ENCODE assay signal across 1 cellular context in the genomic region with DNA sequence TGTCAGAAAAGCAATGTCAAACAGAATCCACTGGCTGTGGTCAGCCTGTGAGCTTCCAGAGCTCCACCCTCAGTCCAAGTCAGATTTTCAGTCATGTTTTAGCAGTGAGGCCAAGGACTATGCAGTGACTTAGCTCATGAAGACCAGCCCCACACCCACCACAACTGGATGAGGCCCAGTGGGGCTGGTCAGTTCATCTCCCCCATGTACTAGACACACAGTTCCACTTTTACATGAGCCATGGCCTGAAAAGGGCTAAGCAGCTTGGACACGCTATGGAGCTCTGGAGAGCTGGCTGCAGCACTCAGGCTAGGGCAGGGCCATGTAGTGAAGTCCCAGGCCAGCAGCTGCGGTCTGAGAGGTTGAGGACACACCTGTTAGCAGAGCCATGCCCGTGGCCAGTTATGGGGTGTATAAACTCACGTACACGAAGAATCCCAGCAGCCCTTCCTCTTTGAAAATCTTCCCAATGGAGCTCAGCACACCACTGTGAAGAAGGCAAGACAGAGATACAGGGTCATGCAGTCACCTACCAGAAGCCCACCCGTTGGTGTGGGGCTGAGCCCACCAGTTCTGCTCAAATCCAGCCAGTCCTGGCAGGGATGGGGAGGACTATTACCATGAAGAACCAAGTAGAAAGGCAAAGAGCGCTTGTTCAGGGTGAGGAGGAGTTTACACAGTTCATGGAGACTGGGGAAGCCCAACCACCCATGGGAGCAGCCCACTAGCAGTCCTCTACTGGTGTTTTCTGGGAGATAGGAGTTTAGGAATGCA.
TF ChIP-seq lines count a peak whose summit lies in the region.

No MANE protein-coding gene starts in this region.

TF ChIP-seq in HEK293, 187 proteins besides CTCF, POLR2A, EP300 and RAD21:
- TF ChIP-seq, protein P1, sequence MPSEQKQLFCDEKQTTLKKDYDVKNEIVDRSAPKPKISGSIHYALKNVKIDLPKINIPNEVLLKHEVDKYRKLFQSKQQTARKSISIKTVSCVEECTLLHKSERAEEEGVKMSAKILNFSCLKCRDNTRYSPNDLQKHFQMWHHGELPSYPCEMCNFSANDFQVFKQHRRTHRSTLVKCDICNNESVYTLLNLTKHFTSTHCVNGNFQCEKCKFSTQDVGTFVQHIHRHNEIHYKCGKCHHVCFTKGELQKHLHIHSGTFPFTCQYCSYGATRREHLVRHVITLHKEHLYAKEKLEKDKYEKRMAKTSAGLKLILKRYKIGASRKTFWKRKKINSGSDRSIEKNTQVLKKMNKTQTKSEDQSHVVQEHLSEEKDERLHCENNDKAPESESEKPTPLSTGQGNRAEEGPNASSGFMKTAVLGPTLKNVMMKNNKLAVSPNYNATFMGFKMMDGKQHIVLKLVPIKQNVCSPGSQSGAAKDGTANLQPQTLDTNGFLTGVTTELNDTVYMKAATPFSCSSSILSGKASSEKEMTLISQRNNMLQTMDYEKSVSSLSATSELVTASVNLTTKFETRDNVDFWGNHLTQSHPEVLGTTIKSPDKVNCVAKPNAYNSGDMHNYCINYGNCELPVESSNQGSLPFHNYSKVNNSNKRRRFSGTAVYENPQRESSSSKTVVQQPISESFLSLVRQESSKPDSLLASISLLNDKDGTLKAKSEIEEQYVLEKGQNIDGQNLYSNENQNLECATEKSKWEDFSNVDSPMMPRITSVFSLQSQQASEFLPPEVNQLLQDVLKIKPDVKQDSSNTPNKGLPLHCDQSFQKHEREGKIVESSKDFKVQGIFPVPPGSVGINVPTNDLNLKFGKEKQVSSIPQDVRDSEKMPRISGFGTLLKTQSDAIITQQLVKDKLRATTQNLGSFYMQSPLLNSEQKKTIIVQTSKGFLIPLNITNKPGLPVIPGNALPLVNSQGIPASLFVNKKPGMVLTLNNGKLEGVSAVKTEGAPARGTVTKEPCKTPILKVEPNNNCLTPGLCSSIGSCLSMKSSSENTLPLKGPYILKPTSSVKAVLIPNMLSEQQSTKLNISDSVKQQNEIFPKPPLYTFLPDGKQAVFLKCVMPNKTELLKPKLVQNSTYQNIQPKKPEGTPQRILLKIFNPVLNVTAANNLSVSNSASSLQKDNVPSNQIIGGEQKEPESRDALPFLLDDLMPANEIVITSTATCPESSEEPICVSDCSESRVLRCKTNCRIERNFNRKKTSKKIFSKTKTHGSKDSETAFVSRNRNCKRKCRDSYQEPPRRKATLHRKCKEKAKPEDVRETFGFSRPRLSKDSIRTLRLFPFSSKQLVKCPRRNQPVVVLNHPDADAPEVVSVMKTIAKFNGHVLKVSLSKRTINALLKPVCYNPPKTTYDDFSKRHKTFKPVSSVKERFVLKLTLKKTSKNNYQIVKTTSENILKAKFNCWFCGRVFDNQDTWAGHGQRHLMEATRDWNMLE (tag by site-specific recombination; conservative IDR thresholded peaks at IDR 0.05; ENCODE audit: low read depth) = no peak
- TF ChIP-seq, protein P2, sequence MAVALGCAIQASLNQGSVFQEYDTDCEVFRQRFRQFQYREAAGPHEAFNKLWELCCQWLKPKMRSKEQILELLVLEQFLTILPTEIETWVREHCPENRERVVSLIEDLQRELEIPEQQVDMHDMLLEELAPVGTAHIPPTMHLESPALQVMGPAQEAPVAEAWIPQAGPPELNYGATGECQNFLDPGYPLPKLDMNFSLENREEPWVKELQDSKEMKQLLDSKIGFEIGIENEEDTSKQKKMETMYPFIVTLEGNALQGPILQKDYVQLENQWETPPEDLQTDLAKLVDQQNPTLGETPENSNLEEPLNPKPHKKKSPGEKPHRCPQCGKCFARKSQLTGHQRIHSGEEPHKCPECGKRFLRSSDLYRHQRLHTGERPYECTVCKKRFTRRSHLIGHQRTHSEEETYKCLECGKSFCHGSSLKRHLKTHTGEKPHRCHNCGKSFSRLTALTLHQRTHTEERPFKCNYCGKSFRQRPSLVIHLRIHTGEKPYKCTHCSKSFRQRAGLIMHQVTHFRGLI (tag by site-specific recombination; IDR thresholded peaks at IDR 0.05) = peak; percentile 58; the same call in 1 of the 2 replicates
TF ChIP-seq in HEK293: peak in this region for 1.
